Comparison of ENCODE assay signal across 12 cellular contexts in genomic region chr3:39192490-39193092, GRCh38. TPM values are rescaled to one million over a fixed set of nuclear protein-coding genes. Genes with fewer than 3 reads are reported as not detected.
DNase-seq lines count a peak whose midpoint lies in the region; ATAC-seq and TF ChIP-seq lines count a peak whose summit lies in the region.
"Had no signal": no experiment of that assay in that cellular context is flagged by ENCODE, and none has a peak within 500 bp of the region (broad histone marks: within the 10 kb centered on the region; RNA-seq: fewer than 3 reads in every experiment).

Gene XIRP1, minus strand, starts transcription at chr3:39192595. Its CDS starts 3,150 bp downstream, at chr3:39189445.

- H3K4me3 Mint-ChIP-seq in activated naive CD8-positive, alpha-beta T cell = peak within 1 kb of the TSS; percentile 81
- H3K4me3 Mint-ChIP-seq in natural killer cell = no peak within 1 kb of the TSS
- peak within 1 kb of the TSS; percentile 84 for H3K4me3 Mint-ChIP-seq in stimulated activated naive CD8-positive, alpha-beta T cell treated with anti-CD3 and anti-CD28 coated beads, Interleukin-15, Interleukin-2, amounts not matched to agents 100 ng/mL and 50 ng/mL, for 24 hours
- H3K4me3 Mint-ChIP-seq: memory B cell had no signal

- intact Hi-C loops in natural killer cell (cut with micrococcal nuclease) = no loop called here

- peak within 1 kb of the TSS; percentile 89 for H3K27ac Mint-ChIP-seq in activated naive CD8-positive, alpha-beta T cell
- H3K27ac Mint-ChIP-seq in natural killer cell = peak within 1 kb of the TSS in 1 of 2 donors; percentile 81
- peak within 1 kb of the TSS; percentile 77 for H3K27ac Mint-ChIP-seq in stimulated activated naive CD8-positive, alpha-beta T cell treated with anti-CD3 and anti-CD28 coated beads, Interleukin-15, Interleukin-2, amounts not matched to agents 100 ng/mL and 50 ng/mL, for 24 hours
- H3K27ac Mint-ChIP-seq: memory B cell had no signal

- H3K27me3 Mint-ChIP-seq in activated naive CD8-positive, alpha-beta T cell = no peaks in the 10 kb centered on the region
- peaks cover 0 to 11% of the 10 kb centered on the region in 2 donors for H3K27me3 Mint-ChIP-seq in natural killer cell (ENCODE audit: low read depth in 2 of 2)
- no peaks in the 10 kb centered on the region for H3K27me3 Mint-ChIP-seq in stimulated activated naive CD8-positive, alpha-beta T cell treated with anti-CD3 and anti-CD28 coated beads, Interleukin-15, Interleukin-2, amounts not matched to agents 100 ng/mL and 50 ng/mL, for 24 hours

- ATAC-seq in natural killer cell = peak; percentile 48 to 77 (median 57)
- ATAC-seq in GM18907 (IDR thresholded peaks at IDR 0.05; ENCODE audit: unreplicated experiment) = no peak
- ATAC-seq in HG03039 (IDR thresholded peaks at IDR 0.05; ENCODE audit: unreplicated experiment) = no peak
- ATAC-seq in HG03520 (IDR thresholded peaks at IDR 0.05; ENCODE audit: unreplicated experiment) = no peak

- H3K36me3 Mint-ChIP-seq in activated naive CD8-positive, alpha-beta T cell = peaks cover 3% of the 10 kb centered on the region
- no peaks in the 10 kb centered on the region for H3K36me3 Mint-ChIP-seq in natural killer cell
- peaks cover 6% of the 10 kb centered on the region for H3K36me3 Mint-ChIP-seq in stimulated activated naive CD8-positive, alpha-beta T cell treated with anti-CD3 and anti-CD28 coated beads, Interleukin-15, Interleukin-2, amounts not matched to agents 100 ng/mL and 50 ng/mL, for 24 hours (ENCODE audit: low read depth)
- H3K36me3 Mint-ChIP-seq: memory B cell had no signal

- H3K4me1 Mint-ChIP-seq in activated naive CD8-positive, alpha-beta T cell (ENCODE audit: low read depth) = peaks cover 36% of the 10 kb centered on the region
- peaks cover 20 to 37% of the 10 kb centered on the region in 2 donors for H3K4me1 Mint-ChIP-seq in natural killer cell
- H3K4me1 Mint-ChIP-seq in stimulated activated naive CD8-positive, alpha-beta T cell treated with anti-CD3 and anti-CD28 coated beads, Interleukin-15, Interleukin-2, amounts not matched to agents 100 ng/mL and 50 ng/mL, for 24 hours (ENCODE audit: low read depth) = peaks cover 52% of the 10 kb centered on the region

- H3K9me3 Mint-ChIP-seq in activated naive CD8-positive, alpha-beta T cell (ENCODE audit: low read depth) = no peaks in the 10 kb centered on the region
- no peaks in the 10 kb centered on the region for H3K9me3 Mint-ChIP-seq in natural killer cell
- H3K9me3 Mint-ChIP-seq in stimulated activated naive CD8-positive, alpha-beta T cell treated with anti-CD3 and anti-CD28 coated beads, Interleukin-15, Interleukin-2, amounts not matched to agents 100 ng/mL and 50 ng/mL, for 24 hours = no peaks in the 10 kb centered on the region
- H3K9me3 Mint-ChIP-seq: memory B cell had no signal

- DNase-seq in activated T-cell treated with anti-CD3 and anti-CD28 coated beads for 48 hours (ENCODE audit: low read depth) = peak; percentile 35
- DNase-seq in activated T-cell treated with anti-CD3 and anti-CD28 coated beads for 4 hours = no peak
- DNase-seq in natural killer cell = no peak
- DNase-seq: effector memory CD4-positive, alpha-beta T cell; H7; retina had no signal

- TF ChIP-seq CTCF in natural killer cell (IDR thresholded peaks at IDR 0.05) = no peak

RNA-seq across cellular contexts. Expression of gene XIRP1, which starts in this region (rescaled TPM):
- under 1 TPM; 0.14 to 0.40 (median 0.24) TPM for total RNA-seq in natural killer cell
- total RNA-seq: H7 had no signal

Comparison
In these comparisons a context has a peak if more than half of its experiments do, and no peak if none do; other contexts are left out.
1. Peak in ATAC-seq in natural killer cell; RNA of the gene not detected or under 1 TPM.